In the genomic region with DNA sequence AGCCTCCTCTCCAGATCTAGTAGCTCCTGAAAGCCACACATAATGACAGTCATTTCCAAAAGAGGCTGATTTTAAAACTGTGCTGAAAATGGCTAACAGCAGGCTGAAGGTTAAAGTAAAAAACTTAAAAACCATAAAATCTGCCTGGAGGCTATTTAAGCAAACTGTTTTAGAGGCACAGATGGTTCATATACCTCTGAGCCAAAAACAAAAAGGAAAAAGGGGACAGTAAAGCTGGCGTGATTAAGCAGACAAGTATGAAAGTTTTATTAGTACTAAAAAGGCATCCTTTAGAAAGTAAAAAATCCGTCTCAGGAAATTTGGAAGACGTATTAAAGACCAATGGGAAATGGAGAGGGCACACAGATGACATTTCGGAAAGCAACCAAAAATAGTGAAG, we compare ENCODE assay signal across 18 cellular contexts. TPM values are rescaled to one million over a fixed set of nuclear protein-coding genes. Genes with fewer than 3 reads are reported as not detected.
DNase-seq lines count a peak whose midpoint lies in the region; ATAC-seq and TF ChIP-seq lines count a peak whose summit lies in the region.
"Had no signal": no experiment of that assay in that cellular context is flagged by ENCODE, and none has a peak within 500 bp of the region (broad histone marks: within the 10 kb centered on the region; RNA-seq: fewer than 3 reads in every experiment).

No MANE protein-coding gene starts in this region.

- ATAC-seq in heart left ventricle, result no peak
- no peak for ATAC-seq in left ventricle myocardium superior

- no peaks in the 10 kb centered on the region for H4K20me1 ChIP-seq in OCI-LY7 (ENCODE audit: insufficient read depth, low read length)

- H3K4me1 ChIP-seq in heart left ventricle (peaks cover 0 to 50% (median 22%) of the 10 kb centered on the region in 12 donors), urinary bladder (ENCODE audit: insufficient read depth) (peaks cover 2% of the 10 kb centered on the region), OCI-LY7 (ENCODE audit: insufficient read depth, low read length, poor library complexity, severe bottlenecking) (peaks cover 25% of the 10 kb centered on the region)

- H3K4me2 ChIP-seq in OCI-LY7 (ENCODE audit: low read length), result no peak overlapping the region

- no peak overlapping the region for H2AFZ ChIP-seq in OCI-LY7 (ENCODE audit: low read length)

- no peak for DNase-seq in heart left ventricle
- no peak for DNase-seq in left ventricle myocardium superior
- peak; percentile 92 for DNase-seq in NCI-H69 (lab: John Stamatoyannopoulos, UW)
- DNase-seq in fibroblast of villous mesenchyme (ENCODE audit: low read depth), result peak; percentile 55
- no peak for DNase-seq in DMS 273 (lab: John Stamatoyannopoulos, UW; ENCODE audit: unreplicated experiment)
- no peak for DNase-seq in brain microvascular endothelial cell
- no peak for DNase-seq in OCI-LY7 (ENCODE audit: low spot score)
- DNase-seq: 8988T, DMS53, Kasumi-1, NCI-H1417, NCI-H2029, NCI-H226, NCI-H510A treated with DMSO at 0.1 percent for 48 hours, NCI-H82, Right ventricle myocardium superior had no signal

- POLR2A ChIA-PET in OCI-LY7 (lab: Charles Lee), result interaction anchor here (0.9 kb wide), 1 partner anchor 9 kb away, joined by 4 read pairs; no protein-coding TSS in a partner anchor

- 70 to 77% (median 76%) methylated on average over 4 of the region's 4 CpGs for WGBS in heart left ventricle, 4 donors
- 35% methylated on average over 4 of the region's 4 CpGs for WGBS in urinary bladder

- H3K36me3 ChIP-seq in heart left ventricle (peaks cover 0 to 15% (median 0%) of the 10 kb centered on the region in 9 donors), urinary bladder (ENCODE audit: insufficient read depth) (no peaks in the 10 kb centered on the region), brain microvascular endothelial cell (replicated peaks) (no peaks in the 10 kb centered on the region), OCI-LY7 (ENCODE audit: insufficient read depth, low read length) (peaks cover 64% of the 10 kb centered on the region)

- H3K4me3 ChIP-seq in heart left ventricle, result no peak overlapping the region
- H3K4me3 ChIP-seq in fibroblast of villous mesenchyme (ENCODE audit: low read depth, low read length), result no peak overlapping the region
- H3K4me3 ChIP-seq in urinary bladder (ENCODE audit: low read depth, low read length), result no peak overlapping the region
- no peak overlapping the region for H3K4me3 ChIP-seq in brain microvascular endothelial cell (ENCODE audit: low read depth, low read length)
- no peak overlapping the region for H3K4me3 ChIP-seq in OCI-LY7 (ENCODE audit: low read depth, low read length, poor library complexity, severe bottlenecking)

- peaks cover 8% of the 10 kb centered on the region; the same call in 1 of the 2 replicates for H3K79me2 ChIP-seq in OCI-LY7 (ENCODE audit: insufficient read depth, low read depth, low read length)

- CTCF ChIA-PET in OCI-LY7 (lab: Charles Lee; ENCODE audit: unreplicated experiment), result no interaction called here

- no peak for TF ChIP-seq CTCF in heart left ventricle (IDR thresholded peaks at IDR 0.05)
- no peak for TF ChIP-seq CTCF in fibroblast of villous mesenchyme (IDR thresholded peaks at IDR 0.05; ENCODE audit: insufficient read depth, low read depth, low read length)
- no peak for TF ChIP-seq CTCF in brain microvascular endothelial cell (IDR thresholded peaks at IDR 0.05; ENCODE audit: low read depth, low read length, missing control alignments)
- no peak for TF ChIP-seq CTCF in OCI-LY7 (conservative IDR thresholded peaks at IDR 0.05; ENCODE audit: low read length)

- H3K9me2 ChIP-seq in OCI-LY7 (ENCODE audit: insufficient read depth, low read length), result no peaks in the 10 kb centered on the region

- intact Hi-C loops in heart left ventricle (cut with DNase I) (no loop called here), left ventricle myocardium superior (cut with micrococcal nuclease) (no loop called here), OCI-LY7 (cut with micrococcal nuclease; ENCODE audit: unreplicated experiment) (no loop called here)

- H3K27ac ChIP-seq in heart left ventricle, result peak overlapping the region in 7 of 12 donors; percentile 6 to 52 (median 41)
- peak overlapping the region; percentile 50 for H3K27ac ChIP-seq in urinary bladder (ENCODE audit: low read depth)
- H3K27ac ChIP-seq in brain microvascular endothelial cell, result no peak overlapping the region
- H3K27ac ChIP-seq in OCI-LY7 (ENCODE audit: low read depth, low read length, poor library complexity, severe bottlenecking), result no peak overlapping the region

- H3K9me3 ChIP-seq in heart left ventricle (no peaks in the 10 kb centered on the region), OCI-LY7 (ENCODE audit: low read length) (no peaks in the 10 kb centered on the region)

- no TSS peak for BruUV-seq in OCI-LY7 (replicated peaks; lab: Mats Ljungman, UMichigan)

- in situ Hi-C loops in brain microvascular endothelial cell (cut with HindIII; ENCODE audit: low pct_ligation_motif_present, low sequenced_read_pairs), result no loop called here

- TF ChIP-seq POLR2A in heart left ventricle (IDR thresholded peaks at IDR 0.05), result no peak

- H3K27me3 ChIP-seq in heart left ventricle (no peaks in the 10 kb centered on the region), brain microvascular endothelial cell (replicated peaks) (no peaks in the 10 kb centered on the region)

RNA-seq across cellular contexts. Expression of gene SOBP, which starts 55.8 kb away (rescaled TPM):
- 10 to 100 TPM; 14.6 to 24.9 (median 16.5) TPM for total RNA-seq in heart left ventricle
- polyA plus RNA-seq in heart left ventricle, result 10 to 100 TPM; 10.6 to 11.4 TPM
- 15.3 TPM for total RNA-seq in left ventricle myocardium superior
- total RNA-seq in fibroblast of villous mesenchyme, result 1.3 and 1.9 TPM in 2 replicates
- total RNA-seq in urinary bladder, result 27.7 TPM
- 15.3 TPM for polyA plus RNA-seq in urinary bladder
- 16.0 and 21.5 TPM in 2 replicates for total RNA-seq in OCI-LY7 (2014; rRNA removed; shearing (Covaris generic))
- 29.4 and 31.3 TPM in 2 replicates for total RNA-seq in OCI-LY7 (2022)
- polyA plus RNA-seq: CD14-positive monocyte had no signal

Comparison
In these comparisons a context has a peak if more than half of its experiments do, and no peak if none do; other contexts are left out.
1. DNase-seq: peak in NCI-H69 (single experiment) and fibroblast of villous mesenchyme (single experiment); none in heart left ventricle (0 of 5), left ventricle myocardium superior (single experiment), DMS 273 (single experiment), brain microvascular endothelial cell (single experiment) and OCI-LY7 (single experiment).
2. H3K27ac ChIP-seq: peak in heart left ventricle (7 of 12) and urinary bladder (single experiment); none in brain microvascular endothelial cell (single experiment) and OCI-LY7 (single experiment).